14 cellular contexts compared by ENCODE assay signal in the genomic region with DNA sequence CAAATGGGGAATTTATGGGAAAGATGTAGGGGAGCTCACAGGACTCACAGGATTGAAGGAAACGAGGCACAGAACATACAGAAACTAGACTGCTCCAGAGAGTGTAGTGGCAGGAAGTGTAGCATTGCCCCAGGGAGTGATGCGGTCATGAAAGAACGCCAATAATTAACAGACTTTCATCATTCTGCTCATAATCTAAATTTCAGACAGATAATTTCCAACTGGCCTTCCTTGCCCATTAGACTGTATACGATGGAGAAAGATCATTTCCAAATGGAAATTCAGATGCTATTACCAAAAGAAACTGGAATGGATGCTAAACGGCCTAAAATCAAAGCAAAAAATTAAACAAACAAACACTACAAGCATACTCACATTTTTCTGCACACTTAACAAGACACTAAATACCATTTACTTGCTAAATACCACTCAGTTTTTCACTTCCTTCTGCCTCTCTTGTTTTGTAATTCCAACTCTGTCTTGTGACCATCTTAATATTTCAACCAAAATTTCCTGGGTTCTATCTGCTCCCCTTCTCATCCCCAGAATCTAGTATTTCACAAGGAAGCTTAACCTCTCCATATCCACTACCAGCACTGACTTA.
DNase-seq lines count a peak whose midpoint lies in the region; ATAC-seq and TF ChIP-seq lines count a peak whose summit lies in the region.
"Had no signal": no experiment of that assay in that cellular context is flagged by ENCODE, and none has a peak within 500 bp of the region (broad histone marks: within the 10 kb centered on the region; RNA-seq: fewer than 3 reads in every experiment).

No MANE protein-coding gene starts in this region.

- H3K9ac ChIP-seq in adipocyte (ENCODE audit: low read length) (no peak overlapping the region), MM.1S (ENCODE audit: low read length) (no peak overlapping the region)

- H3K4me1 ChIP-seq in adipocyte (ENCODE audit: control insufficient read depth, insufficient read depth, low read length) (peaks cover 24% of the 10 kb centered on the region), MM.1S (ENCODE audit: low read length) (no peaks in the 10 kb centered on the region)
- H3K4me1 ChIP-seq in effector memory CD4-positive, alpha-beta T cell (ENCODE audit: control insufficient read depth, insufficient read depth, low read length, poor library complexity, severe bottlenecking), result no peaks in the 10 kb centered on the region

- peak; percentile 19 for ATAC-seq in GM18867 (IDR thresholded peaks at IDR 0.05; ENCODE audit: unreplicated experiment)
- peak; percentile 49 for ATAC-seq in HG02943 (IDR thresholded peaks at IDR 0.05; ENCODE audit: low read depth, unreplicated experiment)
- ATAC-seq: K562; stimulated activated memory B cell treated with anti-CD40 and anti-IgM and Interleukin-4, amounts not matched to agents 10 μg/mL and 1 μg/mL and 100 μg/mL, for 72 hours had no signal

- H3F3A ChIP-seq in MM.1S (ENCODE audit: insufficient read depth, low read length), result no peaks in the 10 kb centered on the region

- no peaks in the 10 kb centered on the region for H3K27me3 Mint-ChIP-seq in osteocyte (ENCODE audit: unreplicated experiment)
- H3K27me3 Mint-ChIP-seq: activated naive CD4-positive, alpha-beta T cell treated with anti-CD3 and anti-CD28 coated beads, Interleukin-2, amount 10 ng/mL, durations not matched to agents 7 days and 5 days; naive B cell; stimulated activated memory B cell treated with anti-CD40 and anti-IgM and Interleukin-4, amounts not matched to agents 10 μg/mL and 1 μg/mL and 100 μg/mL, for 72 hours had no signal

- peak overlapping the region; percentile 60 for H3K27ac Mint-ChIP-seq in osteocyte (ENCODE audit: unreplicated experiment)
- H3K27ac Mint-ChIP-seq: activated naive CD4-positive, alpha-beta T cell treated with anti-CD3 and anti-CD28 coated beads, Interleukin-2, amount 10 ng/mL, durations not matched to agents 7 days and 5 days; naive B cell; stimulated activated memory B cell treated with anti-CD40 and anti-IgM and Interleukin-4, amounts not matched to agents 10 μg/mL and 1 μg/mL and 100 μg/mL, for 72 hours had no signal

- H3K36me3 ChIP-seq in adipocyte (ENCODE audit: control insufficient read depth, insufficient read depth, low read length, severe bottlenecking) (no peaks in the 10 kb centered on the region), MM.1S (replicated peaks; ENCODE audit: insufficient read depth, low read length) (no peaks in the 10 kb centered on the region)
- no peaks in the 10 kb centered on the region for H3K36me3 ChIP-seq in effector memory CD4-positive, alpha-beta T cell (ENCODE audit: control insufficient read depth, insufficient read depth, low read length)

- H3K9me3 ChIP-seq in adipocyte (ENCODE audit: control insufficient read depth, low read length) (no peaks in the 10 kb centered on the region), MM.1S (replicated peaks; ENCODE audit: insufficient read depth, low read length) (no peaks in the 10 kb centered on the region)
- H3K9me3 ChIP-seq in effector memory CD4-positive, alpha-beta T cell (ENCODE audit: control insufficient read depth, low read length), result no peaks in the 10 kb centered on the region

- H3K36me3 Mint-ChIP-seq in osteocyte (ENCODE audit: unreplicated experiment), result no peaks in the 10 kb centered on the region
- H3K36me3 Mint-ChIP-seq: activated naive CD4-positive, alpha-beta T cell treated with anti-CD3 and anti-CD28 coated beads, Interleukin-2, amount 10 ng/mL, durations not matched to agents 7 days and 5 days; naive B cell; stimulated activated memory B cell treated with anti-CD40 and anti-IgM and Interleukin-4, amounts not matched to agents 10 μg/mL and 1 μg/mL and 100 μg/mL, for 72 hours had no signal

- no peaks in the 10 kb centered on the region for H3K79me2 ChIP-seq in MM.1S (ENCODE audit: low read length)

- no peak overlapping the region for H3K4me2 ChIP-seq in MM.1S (ENCODE audit: low read depth, low read length)

- DNase-seq in adipocyte (ENCODE audit: low read depth) (peak; percentile 67), osteocyte (ENCODE audit: extremely low spot score, unreplicated experiment) (no peak), MM.1S (no peak)
- no peak for DNase-seq in stimulated activated CD4-positive, alpha-beta T cell treated with anti-CD3 and anti-CD28 coated beads, Interleukin-12 subunit alpha, Interleukin-12 subunit beta, amount 100 ng/mL, for 4 hours
- DNase-seq in effector memory CD4-positive, alpha-beta T cell, result no peak
- DNase-seq: activated naive CD4-positive, alpha-beta T cell treated with anti-CD3 and anti-CD28 coated beads, Interleukin-2, amount 10 ng/mL, durations not matched to agents 7 days and 5 days; DMS79 treated with DMSO at 0.1 percent for 48 hours; naive B cell; SIG-M5 had no signal

- H3K9me2 ChIP-seq in MM.1S (replicated peaks; ENCODE audit: insufficient read depth, low read length), result no peaks in the 10 kb centered on the region

- no peak overlapping the region for H2AFZ ChIP-seq in MM.1S (ENCODE audit: low read length)

- H3K27me3 ChIP-seq in adipocyte (replicated peaks; ENCODE audit: control insufficient read depth, insufficient read depth, low read length) (no peaks in the 10 kb centered on the region), MM.1S (replicated peaks; ENCODE audit: insufficient read depth, low read length) (no peaks in the 10 kb centered on the region)
- H3K27me3 ChIP-seq in effector memory CD4-positive, alpha-beta T cell (replicated peaks; ENCODE audit: control insufficient read depth, insufficient read depth, low read length, poor library complexity, severe bottlenecking), result no peaks in the 10 kb centered on the region

- no peaks in the 10 kb centered on the region for H4K20me1 ChIP-seq in MM.1S (ENCODE audit: insufficient read depth, low read length)

- TF ChIP-seq CTCF in osteocyte (IDR thresholded peaks at IDR 0.05), result no peak
- no peak for TF ChIP-seq CTCF in MM.1S (IDR thresholded peaks at IDR 0.05; ENCODE audit: low read length)

- H3K4me3 ChIP-seq in adipocyte (ENCODE audit: low read length) (no peak overlapping the region), MM.1S (ENCODE audit: low read length) (no peak overlapping the region)
- no peak overlapping the region for H3K4me3 ChIP-seq in effector memory CD4-positive, alpha-beta T cell (ENCODE audit: insufficient read depth, low read depth, low read length, poor library complexity, severe bottlenecking)
- H3K4me3 ChIP-seq: coronary artery, K562 had no signal

- H3K27ac ChIP-seq in effector memory CD4-positive, alpha-beta T cell (ENCODE audit: insufficient read depth, low read length, poor library complexity, severe bottlenecking), result no peak overlapping the region
- no peak overlapping the region for H3K27ac ChIP-seq in MM.1S (ENCODE audit: low read length)

- H3K4me1 Mint-ChIP-seq in osteocyte (ENCODE audit: unreplicated experiment), result peaks cover 18% of the 10 kb centered on the region
- H3K4me1 Mint-ChIP-seq: activated naive CD4-positive, alpha-beta T cell treated with anti-CD3 and anti-CD28 coated beads, Interleukin-2, amount 10 ng/mL, durations not matched to agents 7 days and 5 days; naive B cell; stimulated activated memory B cell treated with anti-CD40 and anti-IgM and Interleukin-4, amounts not matched to agents 10 μg/mL and 1 μg/mL and 100 μg/mL, for 72 hours had no signal

- H3K4me3 Mint-ChIP-seq in osteocyte (ENCODE audit: unreplicated experiment), result no peak overlapping the region
- H3K4me3 Mint-ChIP-seq: activated naive CD4-positive, alpha-beta T cell treated with anti-CD3 and anti-CD28 coated beads, Interleukin-2, amount 10 ng/mL, durations not matched to agents 7 days and 5 days; naive B cell; stimulated activated memory B cell treated with anti-CD40 and anti-IgM and Interleukin-4, amounts not matched to agents 10 μg/mL and 1 μg/mL and 100 μg/mL, for 72 hours had no signal

- no peaks in the 10 kb centered on the region for H3K9me3 Mint-ChIP-seq in osteocyte (ENCODE audit: unreplicated experiment)
- H3K9me3 Mint-ChIP-seq: activated naive CD4-positive, alpha-beta T cell treated with anti-CD3 and anti-CD28 coated beads, Interleukin-2, amount 10 ng/mL, durations not matched to agents 7 days and 5 days; naive B cell; stimulated activated memory B cell treated with anti-CD40 and anti-IgM and Interleukin-4, amounts not matched to agents 10 μg/mL and 1 μg/mL and 100 μg/mL, for 72 hours had no signal
